24 cellular contexts compared by ENCODE assay signal in the genomic region with DNA sequence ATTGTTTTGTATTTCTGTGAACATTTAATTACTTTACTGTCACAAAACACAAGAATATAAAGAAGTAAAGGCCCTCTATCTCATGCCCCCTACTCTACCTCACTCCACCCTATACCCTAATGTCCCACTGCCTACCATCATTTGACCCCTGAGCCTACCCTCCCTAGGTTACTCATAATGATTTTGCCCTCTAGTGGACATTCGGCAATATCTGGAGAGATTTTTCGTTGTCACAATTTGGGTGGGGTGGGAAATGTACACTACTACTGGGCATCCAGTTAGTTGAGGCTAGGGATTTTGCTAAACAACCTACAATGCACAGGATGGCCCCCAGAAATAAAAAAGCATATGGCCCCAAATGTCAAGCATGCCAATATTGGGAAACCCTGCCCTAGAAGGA. TPM values are rescaled to one million over a fixed set of nuclear protein-coding genes. Genes with fewer than 3 reads are reported as not detected.
DNase-seq lines count a peak whose midpoint lies in the region; ATAC-seq and TF ChIP-seq lines count a peak whose summit lies in the region.
"Had no signal": no experiment of that assay in that cellular context is flagged by ENCODE, and none has a peak within 500 bp of the region (broad histone marks: within the 10 kb centered on the region; RNA-seq: fewer than 3 reads in every experiment).

No MANE protein-coding gene starts in this region.

- in situ Hi-C loops in GM13977 (cut with MboI; ENCODE audit: low pct_unique_long_range_greater_than_20kb, low sequenced_read_pairs, unreplicated experiment), result no loop called here
- in situ Hi-C loops in SK-MEL-5 (cut with HindIII; ENCODE audit: low pct_unique_long_range_greater_than_20kb, low sequenced_read_pairs), result no loop called here

- TF ChIP-seq POLR2A in erythroblast (IDR thresholded peaks at IDR 0.05; ENCODE audit: low read length), result no peak

- peak; percentile 27 for TF ChIP-seq CTCF in AG09309 (IDR thresholded peaks at IDR 0.05; ENCODE audit: control insufficient read depth, insufficient read depth, low read depth, low read length, missing control alignments)
- TF ChIP-seq CTCF in GM13977 (IDR thresholded peaks at IDR 0.05; ENCODE audit: extremely low read depth, insufficient read depth, missing control alignments), result peak; percentile 18

- H3K4me3 ChIP-seq in AG09309 (ENCODE audit: control insufficient read depth, low read depth, low read length), result no peak overlapping the region
- H3K4me3 ChIP-seq: hepatocyte, MG63, testis had no signal

- ATAC-seq in GM18520 (IDR thresholded peaks at IDR 0.05; ENCODE audit: unreplicated experiment), result no peak
- no peak for ATAC-seq in HG03442 (IDR thresholded peaks at IDR 0.05; ENCODE audit: unreplicated experiment)
- ATAC-seq: activated CD4-positive, CD25-positive, alpha-beta regulatory T cell treated with anti-CD3 and anti-CD28 coated beads, Interleukin-2, amount 50 U/mL, for 24 hours had no signal

- DNase-seq in AG09309 (ENCODE audit: low read depth) (no peak), GM13977 (ENCODE audit: low spot score) (no peak), SK-MEL-5 (ENCODE audit: low read depth, low spot score) (peak; percentile 21), iPS-NIHi7 (ENCODE audit: extremely low spot score) (peak; percentile 26), RKO (ENCODE audit: low spot score) (no peak), erythroblast (lab: John Stamatoyannopoulos, UW) (no peak)
- DNase-seq: activated CD4-positive, alpha-beta memory T cell treated with anti-CD3 and anti-CD28 coated beads, Interleukin-2, amount 10 ng/mL, durations not matched to agents 7 days and 5 days; activated gamma-delta T cell; CD4-positive, CD25-positive, alpha-beta regulatory T cell; foreskin fibroblast; MG63; NCI-H1436; NCI-H510A treated with DMSO at 0.1 percent for 48 hours; small intestine; stimulated activated naive CD4-positive, alpha-beta T cell; testis had no signal

RNA-seq across cellular contexts. Expression of a gene that starts 10.2 kb away (rescaled TPM):
- not detected in 2 replicates for total RNA-seq in SK-MEL-5 (2014; rRNA removed; shearing (Covaris generic))
- polyA plus RNA-seq in SK-MEL-5 (2015; cell fraction: cytosol; rRNA removed), result not detected in 2 replicates
- not detected in 2 replicates for polyA plus RNA-seq in SK-MEL-5 (2015; cell fraction: nucleus; rRNA removed)
- total RNA-seq: activated CD4-positive, alpha-beta memory T cell treated with anti-CD3 and anti-CD28 coated beads, Interleukin-2, amount 10 ng/mL, durations not matched to agents 7 days and 5 days; CD4-positive, CD25-positive, alpha-beta regulatory T cell; H4; hepatocyte; lower leg skin had no signal
- polyA plus RNA-seq: adipose tissue; CD4-positive, CD25-positive, alpha-beta regulatory T cell; hepatocyte; IgD-negative memory B cell; small intestine had no signal

Comparison
In these comparisons a context has a peak if more than half of its experiments do, and no peak if none do; other contexts are left out.
1. DNase-seq: peak in SK-MEL-5 (single experiment) and iPS-NIHi7 (single experiment); none in AG09309 (single experiment), GM13977 (single experiment), RKO (single experiment) and erythroblast (0 of 2).